9 cellular contexts compared by ENCODE assay signal in the genomic region with DNA sequence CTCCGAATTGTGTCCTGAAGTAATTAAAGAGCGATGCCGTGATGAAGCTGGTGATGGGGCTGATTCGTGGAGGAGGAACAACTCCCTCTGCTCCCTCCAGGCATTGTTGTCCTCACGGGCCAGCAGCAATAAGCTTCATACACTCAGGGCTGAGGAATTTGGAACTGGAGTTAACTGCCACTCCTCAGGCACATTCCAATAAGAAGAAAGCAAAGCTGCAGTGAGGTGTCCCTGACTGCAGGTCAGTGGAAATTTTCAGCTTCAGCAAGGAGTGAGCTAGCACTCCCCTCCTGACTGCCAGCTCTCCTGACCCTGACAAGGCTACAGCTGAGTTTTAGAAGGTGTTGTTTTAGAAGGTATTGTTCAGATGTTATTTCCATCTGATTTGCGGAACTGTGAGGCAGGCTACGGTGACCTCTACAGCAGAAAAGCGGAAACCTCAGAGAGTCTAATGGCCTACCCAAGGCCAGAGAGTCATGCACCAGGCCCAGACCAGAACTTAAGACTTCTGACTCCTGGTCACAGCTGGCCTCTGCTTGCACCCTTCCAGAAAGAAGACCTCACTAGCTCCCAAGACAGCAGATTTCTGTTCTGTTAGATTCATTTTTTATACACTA.
DNase-seq lines count a peak whose midpoint lies in the region; ATAC-seq and TF ChIP-seq lines count a peak whose summit lies in the region.
"Had no signal": no experiment of that assay in that cellular context is flagged by ENCODE, and none has a peak within 500 bp of the region (broad histone marks: within the 10 kb centered on the region; RNA-seq: fewer than 3 reads in every experiment).

No MANE protein-coding gene starts in this region.

- peaks cover 3% of the 10 kb centered on the region for H3K27me3 Mint-ChIP-seq in activated naive CD4-positive, alpha-beta T cell treated with anti-CD3 and anti-CD28 coated beads, Interleukin-2, amount 10 ng/mL, durations not matched to agents 7 days and 5 days

- peaks cover 38% of the 10 kb centered on the region for H3K36me3 Mint-ChIP-seq in activated naive CD4-positive, alpha-beta T cell treated with anti-CD3 and anti-CD28 coated beads, Interleukin-2, amount 10 ng/mL, durations not matched to agents 7 days and 5 days

- H3K27ac Mint-ChIP-seq in activated naive CD4-positive, alpha-beta T cell treated with anti-CD3 and anti-CD28 coated beads, Interleukin-2, amount 10 ng/mL, durations not matched to agents 7 days and 5 days, result no peak overlapping the region

- peak in 2 of 4 experiments; percentile 8 to 11 for TF ChIP-seq CTCF in gastroesophageal sphincter (IDR thresholded peaks at IDR 0.05)
- no peak for TF ChIP-seq CTCF in ovary (IDR thresholded peaks at IDR 0.05)

- H3K9me3 ChIP-seq in gastroesophageal sphincter (no peaks in the 10 kb centered on the region), ovary (no peaks in the 10 kb centered on the region)

- TF ChIP-seq EP300 in gastroesophageal sphincter (IDR thresholded peaks at IDR 0.05) (no peak), ovary (IDR thresholded peaks at IDR 0.05) (no peak)

- ATAC-seq in gastroesophageal sphincter (peak; percentile 88), GM19328 (IDR thresholded peaks at IDR 0.05; ENCODE audit: unreplicated experiment) (no peak)

- peak overlapping the region in 1 of 2 donors; percentile 12 for H3K4me3 ChIP-seq in gastroesophageal sphincter
- H3K4me3 ChIP-seq in ovary, result no peak overlapping the region

- H3K36me3 ChIP-seq in gastroesophageal sphincter (peaks cover 0 to 36% of the 10 kb centered on the region in 2 donors), ovary (no peaks in the 10 kb centered on the region)

- 29 to 53% methylated on average over 8 of the region's 8 CpGs for WGBS in gastroesophageal sphincter (ENCODE audit: low coverage in 1 of 2), 2 donors
- 27 to 45% (median 35%) methylated on average over 8 of the region's 8 CpGs for WGBS in ovary, 3 donors

- H3K4me1 Mint-ChIP-seq in activated naive CD4-positive, alpha-beta T cell treated with anti-CD3 and anti-CD28 coated beads, Interleukin-2, amount 10 ng/mL, durations not matched to agents 7 days and 5 days, result peaks cover 9% of the 10 kb centered on the region

- intact Hi-C loops in ovary (cut with DNase I), result loop anchor here in 1 of 4 donors (5.0 kb wide), 1 partner anchor 145 kb away; no protein-coding TSS in a partner anchor

- H3K9me3 Mint-ChIP-seq in activated naive CD4-positive, alpha-beta T cell treated with anti-CD3 and anti-CD28 coated beads, Interleukin-2, amount 10 ng/mL, durations not matched to agents 7 days and 5 days, result peaks cover 15% of the 10 kb centered on the region

- DNase-seq in Caki2 (ENCODE audit: low read depth) (peak; percentile 83), T1000 (lab: John Stamatoyannopoulos, UW) (peak; percentile 70), ovary (peak in 2 of 5 donors; percentile 37 to 53), inferior parietal cortex (ENCODE audit: extremely low spot score) (no peak), NCI-H345 treated with DMSO at 0.1 percent for 48 hours (lab: John Stamatoyannopoulos, UW; ENCODE audit: unreplicated experiment) (no peak)
- no peak for DNase-seq in activated naive CD4-positive, alpha-beta T cell treated with anti-CD3 and anti-CD28 coated beads, Interleukin-2, amount 10 ng/mL, durations not matched to agents 7 days and 5 days

- H3K4me3 Mint-ChIP-seq in activated naive CD4-positive, alpha-beta T cell treated with anti-CD3 and anti-CD28 coated beads, Interleukin-2, amount 10 ng/mL, durations not matched to agents 7 days and 5 days, result no peak overlapping the region

- peak overlapping the region; percentile 88 to 93 (median 90) for H3K27ac ChIP-seq in gastroesophageal sphincter
- H3K27ac ChIP-seq in ovary, result peak overlapping the region; percentile 18 to 56
- H3K27ac ChIP-seq: VCaP had no signal

- CTCF ChIA-PET in activated naive CD4-positive, alpha-beta T cell treated with anti-CD3 and anti-CD28 coated beads, Interleukin-2, amount 10 ng/mL, durations not matched to agents 7 days and 5 days (lab: Charles Lee), result interaction anchor here (1.1 to 1.8 kb wide), 2 partner anchors 11 to 218 kb away, joined by 3 to 4 read pairs; no protein-coding TSS in a partner anchor

- in situ Hi-C loops in Caki2 (cut with HindIII; ENCODE audit: low pct_unique_long_range_greater_than_20kb, low sequenced_read_pairs), result loop anchor here (25.0 kb wide), 1 partner anchor 150 kb away; no protein-coding TSS in a partner anchor

- H3K27me3 ChIP-seq in gastroesophageal sphincter (no peaks in the 10 kb centered on the region), ovary (no peaks in the 10 kb centered on the region)

- peaks cover 28 to 80% (median 33%) of the 10 kb centered on the region in 3 donors for H3K4me1 ChIP-seq in gastroesophageal sphincter
- peaks cover 27% of the 10 kb centered on the region for H3K4me1 ChIP-seq in ovary (ENCODE audit: insufficient read depth)

- TF ChIP-seq POLR2A in gastroesophageal sphincter (IDR thresholded peaks at IDR 0.05), result no peak
- no peak for TF ChIP-seq POLR2A in ovary (IDR thresholded peaks at IDR 0.05)

Comparison
In these comparisons a context has a peak if more than half of its experiments do, and no peak if none do; other contexts are left out.
1. DNase-seq: peak in Caki2 (single experiment) and T1000 (single experiment); none in activated naive CD4-positive, alpha-beta T cell treated with anti-CD3 and anti-CD28 coated beads, Interleukin-2, amount 10 ng/mL, durations not matched to agents 7 days and 5 days (single experiment), inferior parietal cortex (single experiment) and NCI-H345 treated with DMSO at 0.1 percent for 48 hours (single experiment).